ENCODE assay signal across 18 cellular contexts in the genomic region with DNA sequence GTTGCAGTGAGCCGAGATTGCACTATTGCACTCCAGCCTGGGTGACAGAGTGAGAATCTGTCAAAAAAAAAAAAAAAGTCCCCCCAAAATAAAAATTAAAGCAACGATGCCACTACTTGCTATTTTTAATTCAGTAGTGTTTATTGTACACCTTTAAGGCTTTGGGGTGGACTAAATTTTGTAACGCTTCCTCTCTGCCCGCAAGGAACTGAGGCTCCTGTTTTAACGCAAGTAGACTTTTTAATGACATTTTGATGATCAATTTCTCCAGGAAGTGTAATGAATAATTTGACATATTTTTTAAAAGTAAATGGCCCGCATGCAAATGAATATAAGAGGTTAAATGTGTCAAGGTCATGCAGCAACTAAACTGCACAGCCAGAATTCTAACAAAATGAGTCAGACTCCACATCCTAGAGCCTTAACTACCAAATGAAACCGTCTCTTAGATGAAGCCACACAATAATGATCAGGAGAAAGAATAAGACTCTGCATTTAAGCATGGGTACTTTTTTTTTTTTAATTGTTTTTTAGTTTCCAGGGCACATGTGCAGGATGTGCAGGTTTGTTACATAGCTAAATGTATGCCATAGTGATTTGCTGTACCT.
DNase-seq lines count a peak whose midpoint lies in the region; ATAC-seq, FAIRE-seq and TF ChIP-seq lines count a peak whose summit lies in the region.
"Had no signal": no experiment of that assay in that cellular context is flagged by ENCODE, and none has a peak within 500 bp of the region (broad histone marks: within the 10 kb centered on the region; RNA-seq: fewer than 3 reads in every experiment).

No MANE protein-coding gene starts in this region.

- H3K4me1 ChIP-seq in endothelial cell of umbilical vein (ENCODE audit: control insufficient read depth, extremely low read depth, insufficient read depth, low read length), result peaks cover 17% of the 10 kb centered on the region
- H3K4me1 ChIP-seq: BE2C had no signal

- no TSS peak for BruUV-seq in endothelial cell of umbilical vein (replicated peaks; lab: Mats Ljungman, UMichigan)

- peaks cover 0 to 3% of the 10 kb centered on the region in 2 donors for H3K9me3 Mint-ChIP-seq in stimulated activated naive CD8-positive, alpha-beta T cell treated with anti-CD3 and anti-CD28 coated beads, Interleukin-15, amount 100 ng/mL, for 72 hours
- no peaks in the 10 kb centered on the region for H3K9me3 Mint-ChIP-seq in activated CD4-positive, alpha-beta memory T cell treated with anti-CD3 and anti-CD28 coated beads for 36 hours
- H3K9me3 Mint-ChIP-seq: CD8-positive, alpha-beta memory T cell had no signal

- no peak overlapping the region for H3K4me2 ChIP-seq in endothelial cell of umbilical vein (ENCODE audit: insufficient read depth, low read length)

- no peaks in the 10 kb centered on the region for H3K27me3 Mint-ChIP-seq in stimulated activated naive CD8-positive, alpha-beta T cell treated with anti-CD3 and anti-CD28 coated beads, Interleukin-15, amount 100 ng/mL, for 72 hours
- H3K27me3 Mint-ChIP-seq in activated CD4-positive, alpha-beta memory T cell treated with anti-CD3 and anti-CD28 coated beads for 36 hours, result no peaks in the 10 kb centered on the region
- H3K27me3 Mint-ChIP-seq: CD8-positive, alpha-beta memory T cell had no signal

- dilution Hi-C loops in endothelial cell of umbilical vein (cut with MboI; ENCODE audit: extremely low pct_ligation_motif_present, low sequenced_read_pairs), result no loop called here

- H4K20me1 ChIP-seq in endothelial cell of umbilical vein (replicated peaks; ENCODE audit: control insufficient read depth, extremely low read depth, insufficient read depth, low read length), result no peaks in the 10 kb centered on the region

- TF ChIP-seq POLR2A in endothelial cell of umbilical vein (IDR thresholded peaks at IDR 0.05; ENCODE audit: low read depth, low read length), result no peak

- H3K4me1 Mint-ChIP-seq in stimulated activated naive CD8-positive, alpha-beta T cell treated with anti-CD3 and anti-CD28 coated beads, Interleukin-15, amount 100 ng/mL, for 72 hours, result peaks cover 11% of the 10 kb centered on the region
- H3K4me1 Mint-ChIP-seq in activated CD4-positive, alpha-beta memory T cell treated with anti-CD3 and anti-CD28 coated beads for 36 hours (ENCODE audit: low read depth), result peaks cover 14% of the 10 kb centered on the region

- peak; percentile 59 for ATAC-seq in stimulated activated naive CD8-positive, alpha-beta T cell treated with anti-CD3 and anti-CD28 coated beads, Interleukin-15, amount 100 ng/mL, for 72 hours
- ATAC-seq in stimulated activated naive CD8-positive, alpha-beta T cell treated with anti-CD3 and anti-CD28 coated beads, Interleukin-15, Interleukin-2, amounts not matched to agents 100 U/mL and 50 U/mL, for 24 hours, result no peak

- peak; percentile 55 for FAIRE-seq in endothelial cell of umbilical vein (lab: Jason Lieb, UNC)

- DNase-seq in stimulated activated naive CD8-positive, alpha-beta T cell treated with anti-CD3 and anti-CD28 coated beads, Interleukin-15, amount 100 ng/mL, for 72 hours, result no peak
- no peak for DNase-seq in stimulated activated naive CD8-positive, alpha-beta T cell treated with anti-CD3 and anti-CD28 coated beads, Interleukin-15, Interleukin-2, amounts not matched to agents 100 U/mL and 50 U/mL, for 24 hours
- no peak for DNase-seq in activated CD4-positive, alpha-beta memory T cell treated with anti-CD3 and anti-CD28 coated beads for 36 hours
- DNase-seq in endothelial cell of umbilical vein (ENCODE audit: low read depth, low spot score), result peak; percentile 45
- DNase-seq in NCI-H2107 (lab: John Stamatoyannopoulos, UW), result no peak
- DNase-seq in epidermal melanocyte (ENCODE audit: insufficient read length, low spot score), result no peak
- DNase-seq in SKM-1 (lab: John Stamatoyannopoulos, UW; ENCODE audit: unreplicated experiment), result no peak
- DNase-seq: BE2C; CD8-positive, alpha-beta memory T cell; DND-41; H7; IMR-90; Kasumi-1; NCI-H1417; NCI-H1930; NCI-H2171 treated with DMSO at 0.1 percent for 48 hours; NCI-H510A; NCI-H82 had no signal

- no peak overlapping the region for H3K9ac ChIP-seq in endothelial cell of umbilical vein (replicated peaks; ENCODE audit: extremely low read depth, insufficient read depth, low read length)

- no peaks in the 10 kb centered on the region for H3K27me3 ChIP-seq in endothelial cell of umbilical vein (ENCODE audit: control insufficient read depth in 2 of 2, insufficient read depth in 2 of 2, low read length in 2 of 2)
- H3K27me3 ChIP-seq: BE2C had no signal

- intact Hi-C loops in activated CD4-positive, alpha-beta memory T cell treated with anti-CD3 and anti-CD28 coated beads for 36 hours (cut with micrococcal nuclease), result loop anchor here (1.0 kb wide), 2 partner anchors 15 to 20 kb away; no protein-coding TSS in a partner anchor
- intact Hi-C loops in endothelial cell of umbilical vein (cut with micrococcal nuclease), result no loop called here

- no peaks in the 10 kb centered on the region for H3K9me1 ChIP-seq in endothelial cell of umbilical vein (replicated peaks; ENCODE audit: control insufficient read depth, extremely low read depth, insufficient read depth, low read length)

- no peak overlapping the region for H3K4me3 Mint-ChIP-seq in stimulated activated naive CD8-positive, alpha-beta T cell treated with anti-CD3 and anti-CD28 coated beads, Interleukin-15, amount 100 ng/mL, for 72 hours
- H3K4me3 Mint-ChIP-seq in activated CD4-positive, alpha-beta memory T cell treated with anti-CD3 and anti-CD28 coated beads for 36 hours, result no peak overlapping the region
- H3K4me3 Mint-ChIP-seq: CD8-positive, alpha-beta memory T cell had no signal

- H3K36me3 Mint-ChIP-seq in activated CD4-positive, alpha-beta memory T cell treated with anti-CD3 and anti-CD28 coated beads for 36 hours, result peaks cover 8% of the 10 kb centered on the region

- no peaks in the 10 kb centered on the region for H3K79me2 ChIP-seq in endothelial cell of umbilical vein (ENCODE audit: control insufficient read depth, insufficient read depth, low read length)

- no peak overlapping the region for H3K27ac Mint-ChIP-seq in stimulated activated naive CD8-positive, alpha-beta T cell treated with anti-CD3 and anti-CD28 coated beads, Interleukin-15, amount 100 ng/mL, for 72 hours
- peak overlapping the region; percentile 1 for H3K27ac Mint-ChIP-seq in activated CD4-positive, alpha-beta memory T cell treated with anti-CD3 and anti-CD28 coated beads for 36 hours
- H3K27ac Mint-ChIP-seq: CD8-positive, alpha-beta memory T cell had no signal

- no peak overlapping the region for H3K4me3 ChIP-seq in endothelial cell of umbilical vein (replicated peaks in 1 of 3; ENCODE audit: insufficient read depth in 1 of 3, low read depth in 1 of 3, low read length in 3 of 3)

- H2AFZ ChIP-seq in endothelial cell of umbilical vein (ENCODE audit: low read depth, low read length), result no peak overlapping the region

- H3K27ac ChIP-seq in endothelial cell of umbilical vein (ENCODE audit: insufficient read depth, low read depth, low read length), result no peak overlapping the region

- POLR2A ChIA-PET in activated CD4-positive, alpha-beta memory T cell treated with anti-CD3 and anti-CD28 coated beads for 36 hours (lab: Charles Lee), result interaction anchor here (1.6 kb wide), 1 partner anchor 21 kb away, joined by 4 read pairs; no protein-coding TSS in a partner anchor
- POLR2A ChIA-PET in endothelial cell of umbilical vein (lab: Charles Lee), result no interaction called here

- TF ChIP-seq CTCF in endothelial cell of umbilical vein (IDR thresholded peaks at IDR 0.05; ENCODE audit: extremely low read depth in 1 of 2, insufficient read depth in 1 of 2, low read depth in 1 of 2, low read length in 2 of 2), result no peak

- no peaks in the 10 kb centered on the region for H3K9me3 ChIP-seq in endothelial cell of umbilical vein (replicated peaks; ENCODE audit: control insufficient read depth, insufficient read depth, low read length)
- H3K9me3 ChIP-seq: BE2C had no signal

- peaks cover 13% of the 10 kb centered on the region in 2 experiments for H3K36me3 ChIP-seq in endothelial cell of umbilical vein (ENCODE audit: control insufficient read depth in 2 of 2, extremely low read depth in 1 of 2, insufficient read depth in 2 of 2, low read length in 2 of 2)
- H3K36me3 ChIP-seq: BE2C had no signal

- CTCF ChIA-PET in activated CD4-positive, alpha-beta memory T cell treated with anti-CD3 and anti-CD28 coated beads for 36 hours (lab: Charles Lee), result no interaction called here
- CTCF ChIA-PET in endothelial cell of umbilical vein (lab: Charles Lee), result interaction anchor here (1.3 to 1.5 kb wide), 3 partner anchors 18 to 87 kb away, joined by 4 to 6 read pairs (median 5); no protein-coding TSS in a partner anchor

TF ChIP-seq in endothelial cell of umbilical vein, 7 proteins besides CTCF, POLR2A, EP300 and RAD21:
- TF ChIP-seq JUN (IDR thresholded peaks at IDR 0.05; ENCODE audit: borderline replicate concordance, insufficient read depth, insufficient read length, low read depth) (peak; percentile 44), POLR2AphosphoS5 (IDR thresholded peaks at IDR 0.05; ENCODE audit: insufficient read depth, low read depth, low read length) (no peak)
